In the genomic region with DNA sequence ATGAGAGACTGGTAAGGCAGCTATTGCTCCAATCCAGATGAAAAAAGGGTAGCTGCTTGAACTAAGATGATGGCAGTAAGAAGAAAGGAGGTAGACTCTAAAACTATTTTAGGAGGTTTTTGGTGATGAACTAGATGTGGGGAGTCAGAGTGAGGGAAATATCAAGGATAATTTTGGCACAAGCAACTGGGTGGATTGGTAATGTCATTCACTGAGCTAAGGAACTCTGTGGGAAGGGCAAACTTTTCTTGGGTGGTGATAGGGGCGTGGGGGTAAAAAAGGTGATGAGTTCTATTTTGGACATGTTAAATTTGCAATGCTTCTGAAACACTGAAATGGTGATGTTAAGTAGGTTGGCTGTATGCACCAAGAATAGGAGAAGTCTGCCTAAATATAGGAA, we compare ENCODE assay signal across 15 cellular contexts.
"Had no signal": no experiment of that assay in that cellular context is flagged by ENCODE, and none has a peak within 500 bp of the region (broad histone marks: within the 10 kb centered on the region; RNA-seq: fewer than 3 reads in every experiment).

No MANE protein-coding gene starts in this region.

- DNase-seq: dermis blood vessel endothelial cell; dorsolateral prefrontal cortex; effector CD4-positive, alpha-beta T cell; effector memory CD4-positive, alpha-beta T cell; foreskin keratinocyte; heart right ventricle; hippocampal formation; left cardiac atrium; left lung; left ventricle myocardium superior; lower lobe of right lung; mesenchymal stem cell; mucosa of descending colon; naive B cell had no signal

- H3K27ac Mint-ChIP-seq: mesothelial cell of epicardium, naive B cell had no signal

- H3K9me3 Mint-ChIP-seq: mesothelial cell of epicardium had no signal

- H3K36me3 Mint-ChIP-seq: mesothelial cell of epicardium had no signal

- H3K4me1 Mint-ChIP-seq: mesothelial cell of epicardium had no signal

- H3K4me3 Mint-ChIP-seq: mesothelial cell of epicardium, naive B cell had no signal

- H3K27me3 Mint-ChIP-seq: naive B cell had no signal
